19 cellular contexts compared by ENCODE assay signal in genomic region chr7:43531700-43532099, GRCh38.
DNase-seq lines count a peak whose midpoint lies in the region; ATAC-seq, FAIRE-seq and TF ChIP-seq lines count a peak whose summit lies in the region.
"Had no signal": no experiment of that assay in that cellular context is flagged by ENCODE, and none has a peak within 500 bp of the region (broad histone marks: within the 10 kb centered on the region; RNA-seq: fewer than 3 reads in every experiment).

No MANE protein-coding gene starts in this region.

- peak overlapping the region; percentile 33; the same call in 1 of the 2 replicates for H3K27ac ChIP-seq in WERI-Rb-1
- H3K27ac ChIP-seq: GM23248 had no signal

- DNase-seq in Ammon's horn (ENCODE audit: low spot score) (peak; percentile 13), DMS 273 treated with DMSO at 0.1 percent for 48 hours (lab: John Stamatoyannopoulos, UW) (peak; percentile 99), NCI-H524 treated with DMSO at 0.1 percent for 48 hours (lab: John Stamatoyannopoulos, UW) (peak; percentile 97), WERI-Rb-1 (peak; percentile 66), HTR-8/SVneo (ENCODE audit: insufficient read length, low spot score) (no peak), NCI-H226 (no peak), amniotic stem cell (lab: John Stamatoyannopoulos, UW) (no peak)
- DNase-seq: ACHN, AML-193, GF-D8, GM23248, HCEC 1CT, NCI-H1105, NCI-H187, NCI-H2107, NCI-H748 treated with DMSO at 0.1 percent for 48 hours, SIG-M5, T-helper 17 cell had no signal

- no peaks in the 10 kb centered on the region for H3K9me3 ChIP-seq in WERI-Rb-1 (ENCODE audit: severe bottlenecking)

- no peak for FAIRE-seq in HTR-8/SVneo (lab: Jason Lieb, UNC)

- H3K4me3 ChIP-seq in WERI-Rb-1 (ENCODE audit: low read depth, low read length), result no peak overlapping the region
- H3K4me3 ChIP-seq: GM23248 had no signal

- no peaks in the 10 kb centered on the region for H3K27me3 ChIP-seq in WERI-Rb-1 (ENCODE audit: insufficient read depth, low read depth, severe bottlenecking)

- TF ChIP-seq CTCF in WERI-Rb-1 (IDR thresholded peaks at IDR 0.05; ENCODE audit: low read depth, low read length), result no peak

- ATAC-seq in HG03280 (IDR thresholded peaks at IDR 0.05; ENCODE audit: unreplicated experiment), result no peak
- ATAC-seq: T-helper 17 cell had no signal

- no peaks in the 10 kb centered on the region for H3K36me3 ChIP-seq in WERI-Rb-1

Comparison
In these comparisons a context has a peak if more than half of its experiments do, and no peak if none do; other contexts are left out.
1. DNase-seq: peak in Ammon's horn (single experiment), DMS 273 treated with DMSO at 0.1 percent for 48 hours (single experiment), NCI-H524 treated with DMSO at 0.1 percent for 48 hours (single experiment) and WERI-Rb-1 (single experiment); none in HTR-8/SVneo (single experiment), NCI-H226 (single experiment) and amniotic stem cell (single experiment).